ENCODE assay signal across 18 cellular contexts in the genomic region with DNA sequence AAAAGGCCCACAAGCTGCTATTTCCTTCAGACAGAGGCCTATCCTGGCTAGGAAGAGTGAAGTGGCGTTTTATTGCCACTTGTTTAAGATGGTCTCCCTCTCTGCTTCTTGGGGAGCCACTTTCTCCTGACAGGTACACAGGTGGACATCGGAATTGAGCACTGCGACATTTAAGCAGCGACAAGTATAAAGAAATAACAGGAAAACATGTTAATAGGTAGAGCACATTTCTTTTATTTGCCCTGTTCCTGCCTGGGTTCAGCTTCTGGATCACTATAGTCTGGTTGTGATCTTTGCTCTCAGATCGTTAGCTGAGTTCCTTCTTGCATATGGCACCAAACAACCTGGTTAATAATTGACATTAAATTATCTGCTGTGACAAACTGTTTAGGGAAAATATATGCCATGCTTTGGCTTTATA.
A peak's percentile ranks its signal among the peaks of the same experiment; 100 is the strongest.
DNase-seq lines count a peak whose midpoint lies in the region; ATAC-seq and TF ChIP-seq lines count a peak whose summit lies in the region.
"Had no signal": no experiment of that assay in that cellular context is flagged by ENCODE, and none has a peak within 500 bp of the region (broad histone marks: within the 10 kb centered on the region; RNA-seq: fewer than 3 reads in every experiment).

No MANE protein-coding gene starts in this region.

- H3K9me3 Mint-ChIP-seq in activated naive CD4-positive, alpha-beta T cell treated with anti-CD3 and anti-CD28 coated beads, Interleukin-2, amount 50 U/mL, for 72 hours = no peaks in the 10 kb centered on the region
- H3K9me3 Mint-ChIP-seq: CD8-positive, alpha-beta T cell had no signal

- H4K20me1 ChIP-seq in hepatocyte (ENCODE audit: insufficient read depth, poor library complexity, severe bottlenecking) (no peaks in the 10 kb centered on the region), smooth muscle cell (ENCODE audit: low read depth) (no peaks in the 10 kb centered on the region)
- H4K20me1 ChIP-seq: BLaER1 treated with 17β-estradiol and CSF1 and Interleukin-3, amounts not matched to agents 10 nM and 100 nM had no signal

- H3K9ac ChIP-seq in smooth muscle cell (ENCODE audit: low read depth) = no peak overlapping the region
- H3K9ac ChIP-seq: BLaER1 treated with 17β-estradiol and CSF1 and Interleukin-3, amounts not matched to agents 10 nM and 100 nM had no signal

- H3K36me3 ChIP-seq in hepatocyte (replicated peaks; ENCODE audit: insufficient read depth, low read depth) (no peaks in the 10 kb centered on the region), mucosa of descending colon (ENCODE audit: low read depth) (no peaks in the 10 kb centered on the region), smooth muscle cell (ENCODE audit: low read depth) (no peaks in the 10 kb centered on the region)
- H3K36me3 ChIP-seq: BLaER1 treated with 17β-estradiol and CSF1 and Interleukin-3, amounts not matched to agents 10 nM and 100 nM had no signal

- DNase-seq in HuH-7 (ENCODE audit: low spot score) (peak; percentile 38), hepatocyte (ENCODE audit: low spot score) (peak; percentile 41), mucosa of descending colon (peak in 1 of 3 donors; percentile 27), smooth muscle cell (lab: John Stamatoyannopoulos, UW; ENCODE audit: unreplicated experiment) (no peak)
- DNase-seq in activated naive CD4-positive, alpha-beta T cell treated with anti-CD3 and anti-CD28 coated beads, Interleukin-2, amount 50 U/mL, for 72 hours (ENCODE audit: low spot score in 2 of 2) = no peak
- DNase-seq: Calu3; CD8-positive, alpha-beta T cell; DMS79 treated with DMSO at 0.1 percent for 48 hours; HCEC 1CT; KG1; NCI-H187; NCI-H345; NCI-H524 treated with DMSO at 0.1 percent for 48 hours; PC-3 had no signal

- no peak overlapping the region for H3K4me2 ChIP-seq in hepatocyte
- H3K4me2 ChIP-seq in smooth muscle cell = no peak overlapping the region
- H3K4me2 ChIP-seq: BLaER1 treated with 17β-estradiol and CSF1 and Interleukin-3, amounts not matched to agents 10 nM and 100 nM had no signal

- no peaks in the 10 kb centered on the region for H3K27me3 ChIP-seq in hepatocyte
- H3K27me3 ChIP-seq in smooth muscle cell (ENCODE audit: low read depth) = no peaks in the 10 kb centered on the region
- H3K27me3 ChIP-seq: BLaER1 treated with 17β-estradiol and CSF1 and Interleukin-3, amounts not matched to agents 10 nM and 100 nM had no signal

- H3K9me3 ChIP-seq in hepatocyte (ENCODE audit: low read depth) = no peaks in the 10 kb centered on the region
- no peaks in the 10 kb centered on the region for H3K9me3 ChIP-seq in mucosa of descending colon
- H3K9me3 ChIP-seq in smooth muscle cell (replicated peaks; ENCODE audit: low read depth) = no peaks in the 10 kb centered on the region

- peak overlapping the region; percentile 39 for H2AFZ ChIP-seq in hepatocyte
- H2AFZ ChIP-seq in smooth muscle cell (ENCODE audit: low read depth) = peak overlapping the region; percentile 7

- TF ChIP-seq CTCF in hepatocyte (IDR thresholded peaks at IDR 0.05; ENCODE audit: poor library complexity) = no peak
- no peak for TF ChIP-seq CTCF in mucosa of descending colon (IDR thresholded peaks at IDR 0.05)
- TF ChIP-seq CTCF in smooth muscle cell (IDR thresholded peaks at IDR 0.05; ENCODE audit: borderline replicate concordance, insufficient read depth, poor library complexity, severe bottlenecking) = no peak

- H3K36me3 Mint-ChIP-seq in activated naive CD4-positive, alpha-beta T cell treated with anti-CD3 and anti-CD28 coated beads, Interleukin-2, amount 50 U/mL, for 72 hours = peaks cover 0 to 5% of the 10 kb centered on the region in 2 donors
- H3K36me3 Mint-ChIP-seq: CD8-positive, alpha-beta T cell had no signal

- H3K27ac ChIP-seq in hepatocyte (peak overlapping the region; percentile 86), smooth muscle cell (ENCODE audit: low read depth) (peak overlapping the region; percentile 82)
- H3K27ac ChIP-seq: BLaER1 treated with 17β-estradiol and CSF1 and Interleukin-3, amounts not matched to agents 10 nM and 100 nM; RWPE1 had no signal

- ATAC-seq in mucosa of descending colon = peak; percentile 98
- ATAC-seq in activated naive CD4-positive, alpha-beta T cell treated with anti-CD3 and anti-CD28 coated beads, Interleukin-2, amount 50 U/mL, for 72 hours = no peak
- no peak for ATAC-seq in GM19397 (IDR thresholded peaks at IDR 0.05; ENCODE audit: unreplicated experiment)
- no peak for ATAC-seq in HG03097 (IDR thresholded peaks at IDR 0.05; ENCODE audit: low FRiP score, unreplicated experiment)
- ATAC-seq: CD8-positive, alpha-beta T cell; PC-3 had no signal

- WGBS in hepatocyte (ENCODE audit: low lambda C conversion rate, missing lambda C conversion rate) = 57% methylated on average over 5 of the region's 5 CpGs
- WGBS in smooth muscle cell (ENCODE audit: low lambda C conversion rate) = 94% methylated on average over 5 of the region's 5 CpGs

- H3K27ac Mint-ChIP-seq in activated naive CD4-positive, alpha-beta T cell treated with anti-CD3 and anti-CD28 coated beads, Interleukin-2, amount 50 U/mL, for 72 hours = no peak overlapping the region
- H3K27ac Mint-ChIP-seq: CD8-positive, alpha-beta T cell had no signal

- H3K4me1 ChIP-seq in hepatocyte (ENCODE audit: insufficient read depth) (peaks cover 19% of the 10 kb centered on the region), mucosa of descending colon (ENCODE audit: low read depth) (peaks cover 10% of the 10 kb centered on the region), smooth muscle cell (ENCODE audit: low read depth) (no peaks in the 10 kb centered on the region)

- H3F3A ChIP-seq in smooth muscle cell (ENCODE audit: low read depth) = peaks cover 15% of the 10 kb centered on the region

- intact Hi-C loops in mucosa of descending colon (cut with DNase I, micrococcal nuclease) = no loop called here

- H3K9me2 ChIP-seq in hepatocyte (replicated peaks; ENCODE audit: insufficient read depth) = no peaks in the 10 kb centered on the region

- no peaks in the 10 kb centered on the region for H3K79me2 ChIP-seq in hepatocyte
- no peaks in the 10 kb centered on the region for H3K79me2 ChIP-seq in smooth muscle cell (ENCODE audit: low read depth)

- H3K4me3 ChIP-seq in hepatocyte (no peak overlapping the region), mucosa of descending colon (no peak overlapping the region), smooth muscle cell (no peak overlapping the region)
- H3K4me3 ChIP-seq: BLaER1 treated with 17β-estradiol and CSF1 and Interleukin-3, amounts not matched to agents 10 nM and 100 nM had no signal

Comparison
In these comparisons a context has a peak if more than half of its experiments do, and no peak if none do; other contexts are left out.
1. DNase-seq: peak in HuH-7 (single experiment) and hepatocyte (single experiment); none in smooth muscle cell (single experiment) and activated naive CD4-positive, alpha-beta T cell treated with anti-CD3 and anti-CD28 coated beads, Interleukin-2, amount 50 U/mL, for 72 hours (0 of 2).